ENCODE assay signal across 1 cellular context in genomic region chr19:11964496-11964857, GRCh38.
TF ChIP-seq lines count a peak whose summit lies in the region.

No MANE protein-coding gene starts in this region.

TF ChIP-seq in HepG2, 621 proteins besides CTCF, POLR2A, EP300 and RAD21 (continued from another document and continues in another):
- TF ChIP-seq MYC (CRISPR knock-in tag; IDR thresholded peaks at IDR 0.05; ENCODE audit: borderline replicate concordance) (peak; percentile 13; the same call in 1 of the 2 replicates), TP53 (CRISPR knock-in tag; conservative IDR thresholded peaks at IDR 0.05) (no peak), ZMAT3 (CRISPR knock-in tag; conservative IDR thresholded peaks at IDR 0.05) (0 out of 2 replicates have a peak, but pooled peaks have one; percentile 39), ZSCAN25 (CRISPR knock-in tag; IDR thresholded peaks at IDR 0.05) (no peak), AGO2 (optimal IDR thresholded peaks at IDR 0.05; ENCODE audit: low read depth, low read length) (no peak), ZBTB21 (CRISPR knock-in tag; IDR thresholded peaks at IDR 0.05) (no peak), ZBTB20 (CRISPR knock-in tag; IDR thresholded peaks at IDR 0.05; ENCODE audit: borderline replicate concordance, low read depth) (no peak), ZSCAN31 (CRISPR knock-in tag; IDR thresholded peaks at IDR 0.05; ENCODE audit: low read depth) (peak; percentile 22; the same call in 1 of the 2 replicates), TSC22D2 (CRISPR knock-in tag; IDR thresholded peaks at IDR 0.05; ENCODE audit: borderline replicate concordance) (no peak), ZNF562 (CRISPR knock-in tag; IDR thresholded peaks at IDR 0.05; ENCODE audit: borderline replicate concordance) (no peak), ZNF142 (CRISPR knock-in tag; IDR thresholded peaks at IDR 0.05) (0 out of 2 replicates have a peak, but pooled peaks have one; percentile 1), PHF21A (CRISPR knock-in tag; IDR thresholded peaks at IDR 0.05) (peak; percentile 21; the same call in 1 of the 2 replicates), DNMT1 (CRISPR knock-in tag; IDR thresholded peaks at IDR 0.05) (no peak), ZNF816 (CRISPR knock-in tag; IDR thresholded peaks at IDR 0.05; ENCODE audit: borderline replicate concordance) (no peak), ZNF704 (CRISPR knock-in tag; IDR thresholded peaks at IDR 0.05; ENCODE audit: borderline replicate concordance) (no peak), SNAPC5 (CRISPR knock-in tag; IDR thresholded peaks at IDR 0.05; ENCODE audit: borderline replicate concordance) (no peak), ZNF432 (CRISPR knock-in tag; IDR thresholded peaks at IDR 0.05; ENCODE audit: borderline replicate concordance) (no peak), SMYD3 (CRISPR knock-in tag; IDR thresholded peaks at IDR 0.05) (no peak), ZNF557 (CRISPR knock-in tag; IDR thresholded peaks at IDR 0.05) (no peak), ZNF430 (CRISPR knock-in tag; IDR thresholded peaks at IDR 0.05) (no peak), SRSF9 (IDR thresholded peaks at IDR 0.05; ENCODE audit: borderline replicate concordance, insufficient read depth, low read depth, low read length, poor library complexity, severe bottlenecking) (no peak), ARHGAP35 (CRISPR knock-in tag; IDR thresholded peaks at IDR 0.05; ENCODE audit: borderline replicate concordance) (0 out of 2 replicates have a peak, but pooled peaks have one; percentile 46), DZIP1 (CRISPR knock-in tag; IDR thresholded peaks at IDR 0.05) (no peak), HDAC6 (IDR thresholded peaks at IDR 0.05; ENCODE audit: low read depth, low read length) (no peak), ESRRA (CRISPR knock-in tag; IDR thresholded peaks at IDR 0.05; ENCODE audit: low read depth) (no peak), KAT2B (IDR thresholded peaks at IDR 0.05; ENCODE audit: borderline replicate concordance, low read depth, low read length) (no peak), CBFB (CRISPR knock-in tag; IDR thresholded peaks at IDR 0.05) (no peak), SAP130 (CRISPR knock-in tag; IDR thresholded peaks at IDR 0.05; ENCODE audit: low read depth) (peak; percentile 65; the same call in 1 of the 2 replicates), MAX (IDR thresholded peaks at IDR 0.05) (peak; percentile 52; the same call in 1 of the 2 replicates), ISL2 (CRISPR knock-in tag; IDR thresholded peaks at IDR 0.05) (no peak), MTA1 (CRISPR knock-in tag; IDR thresholded peaks at IDR 0.05; ENCODE audit: borderline replicate concordance) (no peak; the same call in 1 of the 2 replicates), ZNF792 (CRISPR knock-in tag; IDR thresholded peaks at IDR 0.05) (no peak), ARID4A (CRISPR knock-in tag; IDR thresholded peaks at IDR 0.05; ENCODE audit: borderline replicate concordance) (peak; percentile 24; the same call in 1 of the 2 replicates)
- TF ChIP-seq, protein P1, sequence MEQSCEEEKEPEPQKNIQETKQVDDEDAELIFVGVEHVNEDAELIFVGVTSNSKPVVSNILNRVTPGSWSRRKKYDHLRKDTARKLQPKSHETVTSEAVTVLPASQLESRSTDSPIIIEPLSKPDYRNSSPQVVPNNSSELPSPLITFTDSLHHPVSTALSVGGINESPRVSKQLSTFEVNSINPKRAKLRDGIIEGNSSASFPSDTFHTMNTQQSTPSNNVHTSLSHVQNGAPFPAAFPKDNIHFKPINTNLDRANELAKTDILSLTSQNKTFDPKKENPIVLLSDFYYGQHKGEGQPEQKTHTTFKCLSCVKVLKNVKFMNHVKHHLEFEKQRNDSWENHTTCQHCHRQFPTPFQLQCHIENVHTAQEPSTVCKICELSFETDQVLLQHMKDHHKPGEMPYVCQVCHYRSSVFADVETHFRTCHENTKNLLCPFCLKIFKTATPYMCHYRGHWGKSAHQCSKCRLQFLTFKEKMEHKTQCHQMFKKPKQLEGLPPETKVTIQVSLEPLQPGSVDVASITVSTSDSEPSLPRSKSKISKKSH (CRISPR knock-in tag; IDR thresholded peaks at IDR 0.05; ENCODE audit: borderline replicate concordance), result no peak
- TF ChIP-seq, protein P2, sequence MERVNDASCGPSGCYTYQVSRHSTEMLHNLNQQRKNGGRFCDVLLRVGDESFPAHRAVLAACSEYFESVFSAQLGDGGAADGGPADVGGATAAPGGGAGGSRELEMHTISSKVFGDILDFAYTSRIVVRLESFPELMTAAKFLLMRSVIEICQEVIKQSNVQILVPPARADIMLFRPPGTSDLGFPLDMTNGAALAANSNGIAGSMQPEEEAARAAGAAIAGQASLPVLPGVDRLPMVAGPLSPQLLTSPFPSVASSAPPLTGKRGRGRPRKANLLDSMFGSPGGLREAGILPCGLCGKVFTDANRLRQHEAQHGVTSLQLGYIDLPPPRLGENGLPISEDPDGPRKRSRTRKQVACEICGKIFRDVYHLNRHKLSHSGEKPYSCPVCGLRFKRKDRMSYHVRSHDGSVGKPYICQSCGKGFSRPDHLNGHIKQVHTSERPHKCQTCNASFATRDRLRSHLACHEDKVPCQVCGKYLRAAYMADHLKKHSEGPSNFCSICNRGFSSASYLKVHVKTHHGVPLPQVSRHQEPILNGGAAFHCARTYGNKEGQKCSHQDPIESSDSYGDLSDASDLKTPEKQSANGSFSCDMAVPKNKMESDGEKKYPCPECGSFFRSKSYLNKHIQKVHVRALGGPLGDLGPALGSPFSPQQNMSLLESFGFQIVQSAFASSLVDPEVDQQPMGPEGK (CRISPR knock-in tag; IDR thresholded peaks at IDR 0.05), result no peak
- TF ChIP-seq, protein P3, sequence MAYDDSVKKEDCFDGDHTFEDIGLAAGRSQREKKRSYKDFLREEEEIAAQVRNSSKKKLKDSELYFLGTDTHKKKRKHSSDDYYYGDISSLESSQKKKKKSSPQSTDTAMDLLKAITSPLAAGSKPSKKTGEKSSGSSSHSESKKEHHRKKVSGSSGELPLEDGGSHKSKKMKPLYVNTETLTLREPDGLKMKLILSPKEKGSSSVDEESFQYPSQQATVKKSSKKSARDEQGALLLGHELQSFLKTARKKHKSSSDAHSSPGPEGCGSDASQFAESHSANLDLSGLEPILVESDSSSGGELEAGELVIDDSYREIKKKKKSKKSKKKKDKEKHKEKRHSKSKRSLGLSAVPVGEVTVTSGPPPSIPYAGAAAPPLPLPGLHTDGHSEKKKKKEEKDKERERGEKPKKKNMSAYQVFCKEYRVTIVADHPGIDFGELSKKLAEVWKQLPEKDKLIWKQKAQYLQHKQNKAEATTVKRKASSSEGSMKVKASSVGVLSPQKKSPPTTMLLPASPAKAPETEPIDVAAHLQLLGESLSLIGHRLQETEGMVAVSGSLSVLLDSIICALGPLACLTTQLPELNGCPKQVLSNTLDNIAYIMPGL (CRISPR knock-in tag; IDR thresholded peaks at IDR 0.05; ENCODE audit: borderline replicate concordance in 1 of 2, low read depth in 1 of 2), result peak in 1 of 2 experiments; percentile 69; a peak in 1 of 4 replicates
- TF ChIP-seq, protein P4, sequence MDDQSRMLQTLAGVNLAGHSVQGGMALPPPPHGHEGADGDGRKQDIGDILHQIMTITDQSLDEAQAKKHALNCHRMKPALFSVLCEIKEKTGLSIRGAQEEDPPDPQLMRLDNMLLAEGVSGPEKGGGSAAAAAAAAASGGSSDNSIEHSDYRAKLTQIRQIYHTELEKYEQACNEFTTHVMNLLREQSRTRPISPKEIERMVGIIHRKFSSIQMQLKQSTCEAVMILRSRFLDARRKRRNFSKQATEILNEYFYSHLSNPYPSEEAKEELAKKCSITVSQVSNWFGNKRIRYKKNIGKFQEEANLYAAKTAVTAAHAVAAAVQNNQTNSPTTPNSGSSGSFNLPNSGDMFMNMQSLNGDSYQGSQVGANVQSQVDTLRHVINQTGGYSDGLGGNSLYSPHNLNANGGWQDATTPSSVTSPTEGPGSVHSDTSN (CRISPR knock-in tag; IDR thresholded peaks at IDR 0.05; ENCODE audit: borderline replicate concordance), result no peak
